ENCODE assay signal across 10 cellular contexts in genomic region chr9:136903041-136903554, GRCh38. TPM values are rescaled to one million over a fixed set of nuclear protein-coding genes. Genes with fewer than 3 reads are reported as not detected.
A peak's percentile ranks its signal among the peaks of the same experiment; 100 is the strongest.
DNase-seq lines count a peak whose midpoint lies in the region; ATAC-seq and TF ChIP-seq lines count a peak whose summit lies in the region.
"Had no signal": no experiment of that assay in that cellular context is flagged by ENCODE, and none has a peak within 500 bp of the region (broad histone marks: within the 10 kb centered on the region; RNA-seq: fewer than 3 reads in every experiment).

No MANE protein-coding gene starts in this region.

- WGBS in lung, 2 donors: 61 to 81% methylated on average over 12 of the region's 12 CpGs
- WGBS in thyroid gland, 2 donors: 40% methylated on average over 11 to 12 of the region's 12 CpGs
- WGBS in lower leg skin, 2 donors: 64 to 66% methylated on average over 12 of the region's 12 CpGs

- peaks cover 48% of the 10 kb centered on the region for H3K4me1 Mint-ChIP-seq in activated CD4-positive, alpha-beta T cell treated with anti-CD3 and anti-CD28 coated beads, Interleukin-2, amount 10 ng/mL, durations not matched to agents 24 days and 14 days

- H3K4me3 ChIP-seq in brain microvascular endothelial cell (ENCODE audit: low read depth, low read length) (no peak overlapping the region), lung (no peak overlapping the region), thyroid gland (replicated peaks in 1 of 3) (no peak overlapping the region), WERI-Rb-1 (ENCODE audit: low read depth, low read length) (no peak overlapping the region), lower leg skin (ENCODE audit: low read depth, poor library complexity, severe bottlenecking) (no peak overlapping the region)

- DNase-seq in activated CD4-positive, alpha-beta T cell treated with anti-CD3 and anti-CD28 coated beads, Interleukin-2, amount 10 ng/mL, durations not matched to agents 24 days and 14 days: peak; percentile 62
- DNase-seq in activated CD4-positive, alpha-beta T cell treated with anti-CD3 and anti-CD28 coated beads, Interleukin-2, amount 50 U/mL, for 4 hours: no peak
- DNase-seq in brain microvascular endothelial cell (peak; percentile 11), lung (ENCODE audit: low spot score) (no peak), thyroid gland (peak; percentile 75), WERI-Rb-1 (no peak), lower leg skin (ENCODE audit: low spot score in 2 of 2) (no peak), GM10248 (ENCODE audit: extremely low spot score) (no peak)
- DNase-seq: cortex of kidney, islet precursor cell had no signal

- H3K27me3 Mint-ChIP-seq in activated CD4-positive, alpha-beta T cell treated with anti-CD3 and anti-CD28 coated beads, Interleukin-2, amount 10 ng/mL, durations not matched to agents 24 days and 14 days: no peaks in the 10 kb centered on the region

- H3K27ac ChIP-seq in brain microvascular endothelial cell: peak overlapping the region; percentile 70
- H3K27ac ChIP-seq in lung (ENCODE audit: low read depth in 1 of 2, low read length in 1 of 2): peak overlapping the region; percentile 73 to 78
- H3K27ac ChIP-seq in thyroid gland: peak overlapping the region; percentile 87 to 97 (median 94)
- H3K27ac ChIP-seq in WERI-Rb-1: no peak overlapping the region

- H3K9me3 ChIP-seq in lung (ENCODE audit: control insufficient read depth in 2 of 2, insufficient read depth in 1 of 2, low read length in 1 of 2) (no peaks in the 10 kb centered on the region), thyroid gland (no peaks in the 10 kb centered on the region), WERI-Rb-1 (ENCODE audit: severe bottlenecking) (no peaks in the 10 kb centered on the region)

- H3K27me3 ChIP-seq in brain microvascular endothelial cell (replicated peaks) (no peaks in the 10 kb centered on the region), lung (ENCODE audit: control insufficient read depth, insufficient read depth) (no peaks in the 10 kb centered on the region), thyroid gland (no peaks in the 10 kb centered on the region), WERI-Rb-1 (ENCODE audit: insufficient read depth, low read depth, severe bottlenecking) (no peaks in the 10 kb centered on the region)

- in situ Hi-C loops in brain microvascular endothelial cell (cut with HindIII; ENCODE audit: low pct_ligation_motif_present, low sequenced_read_pairs): no loop called here

- no peak for ATAC-seq in lung (ENCODE audit: insufficient read depth, low FRiP score)

- CTCF ChIA-PET in GM10248 (lab: Yijun Ruan, JAX): interaction anchor here (1.4 to 3.9 kb wide), 4 partner anchors 10 to 61 kb away, joined by 3 to 10 read pairs (median 6); partner anchors contain the start of gene AJM1

- H3K36me3 ChIP-seq in brain microvascular endothelial cell (replicated peaks): peaks cover 26% of the 10 kb centered on the region
- peaks cover 0 to 22% of the 10 kb centered on the region in 2 donors for H3K36me3 ChIP-seq in lung (ENCODE audit: control insufficient read depth in 2 of 2, insufficient read depth in 2 of 2, low read length in 2 of 2)
- peaks cover 0 to 10% of the 10 kb centered on the region in 2 donors for H3K36me3 ChIP-seq in thyroid gland
- peaks cover 95% of the 10 kb centered on the region for H3K36me3 ChIP-seq in WERI-Rb-1

- intact Hi-C loops in activated CD4-positive, alpha-beta T cell treated with anti-CD3 and anti-CD28 coated beads, Interleukin-2, amount 10 ng/mL, durations not matched to agents 24 days and 14 days (cut with micrococcal nuclease): loop anchor here (2.0 to 5.0 kb wide), 2 partner anchors 54 to 96 kb away; partner anchors contain the start of genes PHPT1 and RABL6
- intact Hi-C loops in thyroid gland (cut with DNase I) (no loop called here), lower leg skin (cut with DNase I; ENCODE audit: low total_unique reads) (no loop called here)

- POLR2A ChIA-PET in GM10248 (lab: Yijun Ruan, JAX): interaction anchor here (0.7 to 1.6 kb wide), 3 partner anchors 17 to 42 kb away, joined by 3 to 8 read pairs (median 3); partner anchors contain the start of gene TRAF2

- H3K4me1 ChIP-seq in lung (ENCODE audit: control insufficient read depth in 2 of 2, insufficient read depth in 2 of 2, low read length in 2 of 2) (peaks cover 3 to 17% of the 10 kb centered on the region in 2 donors), thyroid gland (peaks cover 38 to 41% of the 10 kb centered on the region in 2 donors)

- no peak for TF ChIP-seq POLR2A in thyroid gland (IDR thresholded peaks at IDR 0.05)
- TF ChIP-seq POLR2A in lower leg skin (IDR thresholded peaks at IDR 0.05): no peak

- H3K27ac Mint-ChIP-seq in activated CD4-positive, alpha-beta T cell treated with anti-CD3 and anti-CD28 coated beads, Interleukin-2, amount 10 ng/mL, durations not matched to agents 24 days and 14 days: peak overlapping the region; percentile 99

- no peak for TF ChIP-seq CTCF in brain microvascular endothelial cell (IDR thresholded peaks at IDR 0.05; ENCODE audit: low read depth, low read length, missing control alignments)
- no peak for TF ChIP-seq CTCF in lung (IDR thresholded peaks at IDR 0.05; ENCODE audit: control extremely low read depth, extremely low read depth)
- no peak for TF ChIP-seq CTCF in thyroid gland (IDR thresholded peaks at IDR 0.05)
- TF ChIP-seq CTCF in WERI-Rb-1 (IDR thresholded peaks at IDR 0.05; ENCODE audit: low read depth, low read length): no peak
- TF ChIP-seq CTCF in lower leg skin (IDR thresholded peaks at IDR 0.05): no peak
- no peak for TF ChIP-seq CTCF in GM10248 (IDR thresholded peaks at IDR 0.05; ENCODE audit: control extremely low read depth, extremely low read depth, low read depth, missing control alignments)

- H3K4me3 Mint-ChIP-seq in activated CD4-positive, alpha-beta T cell treated with anti-CD3 and anti-CD28 coated beads, Interleukin-2, amount 10 ng/mL, durations not matched to agents 24 days and 14 days: peak overlapping the region; percentile 49

- H3K9me3 Mint-ChIP-seq in activated CD4-positive, alpha-beta T cell treated with anti-CD3 and anti-CD28 coated beads, Interleukin-2, amount 10 ng/mL, durations not matched to agents 24 days and 14 days: no peaks in the 10 kb centered on the region

- H3K36me3 Mint-ChIP-seq in activated CD4-positive, alpha-beta T cell treated with anti-CD3 and anti-CD28 coated beads, Interleukin-2, amount 10 ng/mL, durations not matched to agents 24 days and 14 days (ENCODE audit: low read depth): peaks cover 63% of the 10 kb centered on the region

RNA-seq across cellular contexts. Expression of gene TRAF2, which starts 16.8 kb away (rescaled TPM):
- 61.6 and 66.6 TPM in 2 replicates for total RNA-seq in activated CD4-positive, alpha-beta T cell treated with anti-CD3 and anti-CD28 coated beads, Interleukin-2, amount 10 ng/mL, durations not matched to agents 24 days and 14 days
- total RNA-seq in lung (10 to 100 TPM; 17.2 to 19.1 TPM), thyroid gland (10 to 100 TPM in 3 of 4 donors, 1 to 10 TPM in 1; 9.7 to 18.3 (median 15.4) TPM), lower leg skin (10 to 100 TPM; 13.2 to 16.7 (median 15.8) TPM)
- polyA plus RNA-seq in lung: 10 to 100 TPM; 11.3 to 13.2 TPM

RNA-seq across cellular contexts. Expression of gene EDF1, which starts 37.0 kb away (rescaled TPM):
- 378 and 380 TPM in 2 replicates for total RNA-seq in activated CD4-positive, alpha-beta T cell treated with anti-CD3 and anti-CD28 coated beads, Interleukin-2, amount 10 ng/mL, durations not matched to agents 24 days and 14 days
- total RNA-seq in lung (100 to 1,000 TPM; 283 to 298 TPM), thyroid gland (100 to 1,000 TPM; 339 to 591 (median 526) TPM), lower leg skin (100 to 1,000 TPM; 354 to 399 (median 376) TPM)
- polyA plus RNA-seq in lung: 100 to 1,000 TPM; 308 to 670 TPM

RNA-seq across cellular contexts. Expression of gene FBXW5, which starts 41.4 kb away (rescaled TPM):
- 92.7 and 93.6 TPM in 2 replicates for total RNA-seq in activated CD4-positive, alpha-beta T cell treated with anti-CD3 and anti-CD28 coated beads, Interleukin-2, amount 10 ng/mL, durations not matched to agents 24 days and 14 days
- total RNA-seq in lung: 100 to 1,000 TPM in 1 of 2 donors, 10 to 100 TPM in 1; 56.6 to 118 TPM
- 100 to 1,000 TPM in 1 of 2 donors, 10 to 100 TPM in 1; 89.1 to 109 TPM for polyA plus RNA-seq in lung
- 100 to 1,000 TPM; 138 to 282 (median 203) TPM for total RNA-seq in thyroid gland
- 100 to 1,000 TPM; 145 to 182 (median 154) TPM for total RNA-seq in lower leg skin

RNA-seq across cellular contexts. Expression of gene C8G, which starts 41.9 kb away (rescaled TPM):
- total RNA-seq in activated CD4-positive, alpha-beta T cell treated with anti-CD3 and anti-CD28 coated beads, Interleukin-2, amount 10 ng/mL, durations not matched to agents 24 days and 14 days: 0.69 and 1.7 TPM in 2 replicates
- 1 to 10 TPM in 1 of 2 donors, not detected in 1; 2.1 TPM for total RNA-seq in lung
- polyA plus RNA-seq in lung: 1 to 10 TPM in 1 of 2 donors, under 1 TPM in 1; 0.90 to 1.4 TPM
- 1 to 10 TPM in 1 of 4 donors, not detected in 3; 1.8 TPM for total RNA-seq in thyroid gland
- total RNA-seq in lower leg skin: not detected

RNA-seq across cellular contexts. Expression of gene LCN12, which starts 49.0 kb away (rescaled TPM):
- total RNA-seq in activated CD4-positive, alpha-beta T cell treated with anti-CD3 and anti-CD28 coated beads, Interleukin-2, amount 10 ng/mL, durations not matched to agents 24 days and 14 days: 1.3 and 2.3 TPM in 2 replicates
- total RNA-seq in lung (1 to 10 TPM; 4.1 to 6.3 TPM), thyroid gland (10 to 100 TPM; 24.3 to 85.0 (median 54.0) TPM), lower leg skin (not detected)
- 1 to 10 TPM in 1 of 2 donors, under 1 TPM in 1; 0.35 to 2.4 TPM for polyA plus RNA-seq in lung

Comparison
In these comparisons a context has a peak if more than half of its experiments do, and no peak if none do; other contexts are left out.
1. DNase-seq: peak in activated CD4-positive, alpha-beta T cell treated with anti-CD3 and anti-CD28 coated beads, Interleukin-2, amount 10 ng/mL, durations not matched to agents 24 days and 14 days (single experiment), brain microvascular endothelial cell (single experiment) and thyroid gland (2 of 2); none in activated CD4-positive, alpha-beta T cell treated with anti-CD3 and anti-CD28 coated beads, Interleukin-2, amount 50 U/mL, for 4 hours (0 of 2), lung (single experiment), WERI-Rb-1 (single experiment), lower leg skin (0 of 2) and GM10248 (single experiment).